ENCODE assay signal across 10 cellular contexts in the genomic region with DNA sequence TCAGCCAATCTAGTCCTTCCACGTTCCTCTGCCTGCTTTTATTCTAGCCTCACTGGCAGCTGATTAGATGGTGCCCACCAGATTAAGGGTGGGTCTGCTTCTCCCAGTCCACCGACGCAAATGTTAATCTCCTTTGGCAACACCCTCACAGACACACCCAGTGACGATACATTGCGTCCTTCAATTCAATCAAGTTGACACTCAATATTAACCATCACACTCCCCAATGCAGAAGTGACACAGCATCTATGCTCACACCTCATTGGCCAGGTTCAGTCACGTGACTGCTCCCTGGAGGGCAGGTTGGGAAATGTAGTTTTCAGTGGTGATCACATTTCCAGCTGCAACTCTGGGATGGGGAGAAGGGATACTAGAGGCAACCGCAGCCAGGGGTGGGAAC. TPM values are rescaled to one million over a fixed set of nuclear protein-coding genes. Genes with fewer than 3 reads are reported as not detected.
DNase-seq lines count a peak whose midpoint lies in the region; ATAC-seq and TF ChIP-seq lines count a peak whose summit lies in the region.
"Had no signal": no experiment of that assay in that cellular context is flagged by ENCODE, and none has a peak within 500 bp of the region (broad histone marks: within the 10 kb centered on the region; RNA-seq: fewer than 3 reads in every experiment).

No MANE protein-coding gene starts in this region.

- no peak overlapping the region for H2AFZ ChIP-seq in fibroblast of lung (ENCODE audit: low read length)

- H4K20me1 ChIP-seq in fibroblast of lung (ENCODE audit: control insufficient read depth, extremely low read depth, insufficient read depth, low read length) = no peaks in the 10 kb centered on the region

- H3K9ac ChIP-seq in fibroblast of lung (ENCODE audit: insufficient read depth, low read length) = no peak overlapping the region

- H3K4me1 ChIP-seq in fibroblast of lung (ENCODE audit: control insufficient read depth, extremely low read depth, insufficient read depth, low read length) = peaks cover 3% of the 10 kb centered on the region

- no peak overlapping the region for H3K27ac ChIP-seq in fibroblast of lung (ENCODE audit: insufficient read depth, low read length)

- H3K4me3 ChIP-seq in fibroblast of lung (replicated peaks in 1 of 4; ENCODE audit: control extremely low read depth in 1 of 4, insufficient read depth in 1 of 4, low read depth in 3 of 4, low read length in 4 of 4) = no peak overlapping the region

- DNase-seq in A172 (ENCODE audit: low spot score) (peak; percentile 28), DMS 273 (lab: John Stamatoyannopoulos, UW; ENCODE audit: unreplicated experiment) (peak; percentile 71), NCI-H69 (lab: John Stamatoyannopoulos, UW) (peak; percentile 37), fibroblast of lung (ENCODE audit: low read depth in 2 of 2) (peak; percentile 25 to 55), NCI-H187 treated with DMSO at 0.1 percent for 48 hours (lab: John Stamatoyannopoulos, UW) (no peak)
- DNase-seq: activated CD4-positive, CD25-positive, alpha-beta regulatory T cell treated with anti-CD3 and anti-CD28 coated beads, Interleukin-2, amount 50 U/mL, for 72 hours; stimulated activated naive CD8-positive, alpha-beta T cell treated with anti-CD3 and anti-CD28 coated beads, Interleukin-15, amount 100 ng/mL, for 72 hours had no signal

- no peaks in the 10 kb centered on the region for H3K79me2 ChIP-seq in fibroblast of lung (ENCODE audit: control insufficient read depth, insufficient read depth, low read length)

- TF ChIP-seq CTCF in fibroblast of lung (conservative IDR thresholded peaks at IDR 0.05 in 1 of 2, IDR thresholded peaks at IDR 0.05 in 1 of 2; ENCODE audit: low read depth in 1 of 2, low read length in 2 of 2) = no peak

- ATAC-seq in HG02852 (IDR thresholded peaks at IDR 0.05; ENCODE audit: unreplicated experiment) = no peak
- ATAC-seq in HG02870 (IDR thresholded peaks at IDR 0.05; ENCODE audit: unreplicated experiment) = no peak
- no peak for ATAC-seq in GM18511 (IDR thresholded peaks at IDR 0.05; ENCODE audit: unreplicated experiment)

- no peak overlapping the region for H3K4me2 ChIP-seq in fibroblast of lung (ENCODE audit: extremely low read depth, insufficient read depth, low read length)

- no peaks in the 10 kb centered on the region for H3K36me3 ChIP-seq in fibroblast of lung (ENCODE audit: control insufficient read depth, insufficient read depth, low read length)

- H3K9me3 ChIP-seq in fibroblast of lung (ENCODE audit: control insufficient read depth, insufficient read depth, low read depth, low read length) = no peaks in the 10 kb centered on the region

- H3K27me3 ChIP-seq in fibroblast of lung (ENCODE audit: control insufficient read depth, insufficient read depth, low read length) = no peaks in the 10 kb centered on the region

RNA-seq across cellular contexts. Expression of gene SUSD3, which starts 13.0 kb away (rescaled TPM):
- not detected in 2 replicates for total RNA-seq in A172 (2014; rRNA removed; shearing (Covaris generic))
- total RNA-seq in fibroblast of lung = 2.8 and 4.6 TPM in 2 replicates
- polyA plus RNA-seq in fibroblast of lung = 0.17 and 1.4 TPM in 2 replicates
- polyA plus RNA-seq in fibroblast of lung (2012) = 3.1 TPM in 1 of 2 replicates, not detected in the other
- polyA minus RNA-seq in fibroblast of lung (ENCODE audit: low replicate concordance) = 6.9 TPM in 1 of 2 replicates, not detected in the other

RNA-seq across cellular contexts. Expression of gene CARD19, which starts 24.6 kb away (rescaled TPM):
- 51.7 and 74.8 TPM in 2 replicates for total RNA-seq in A172 (2014; rRNA removed; shearing (Covaris generic))
- 72.7 and 91.0 TPM in 2 replicates for total RNA-seq in fibroblast of lung
- polyA plus RNA-seq in fibroblast of lung = 30.2 and 40.0 TPM in 2 replicates
- 48.2 and 72.7 TPM in 2 replicates for polyA plus RNA-seq in fibroblast of lung (2012)
- 47.2 and 92.9 TPM in 2 replicates for polyA minus RNA-seq in fibroblast of lung (ENCODE audit: low replicate concordance)
